17 cellular contexts compared by ENCODE assay signal in genomic region chr7:151833691-151834090, GRCh38. TPM values are rescaled to one million over a fixed set of nuclear protein-coding genes. Genes with fewer than 3 reads are reported as not detected.
DNase-seq lines count a peak whose midpoint lies in the region; ATAC-seq and TF ChIP-seq lines count a peak whose summit lies in the region.
"Had no signal": no experiment of that assay in that cellular context is flagged by ENCODE, and none has a peak within 500 bp of the region (broad histone marks: within the 10 kb centered on the region; RNA-seq: fewer than 3 reads in every experiment).

No MANE protein-coding gene starts in this region.

- H3K9me3 Mint-ChIP-seq in activated T-helper 17 cell treated with anti-CD3 and anti-CD28 coated beads, Interleukin-2, amount 50 U/mL, for 72 hours = no peaks in the 10 kb centered on the region
- H3K9me3 Mint-ChIP-seq: CD4-positive, alpha-beta memory T cell had no signal

- no peak for TF ChIP-seq POLR2A in transverse colon (IDR thresholded peaks at IDR 0.05)

- H3K36me3 Mint-ChIP-seq in activated T-helper 17 cell treated with anti-CD3 and anti-CD28 coated beads, Interleukin-2, amount 50 U/mL, for 72 hours (ENCODE audit: low read depth) = no peaks in the 10 kb centered on the region

- no peaks in the 10 kb centered on the region for H3K27me3 Mint-ChIP-seq in activated T-helper 17 cell treated with anti-CD3 and anti-CD28 coated beads, Interleukin-2, amount 50 U/mL, for 72 hours
- H3K27me3 Mint-ChIP-seq: CD4-positive, alpha-beta memory T cell had no signal

- H3K27me3 ChIP-seq in neuronal stem cell (ENCODE audit: control insufficient read depth in 3 of 3, insufficient read depth in 3 of 3, low read depth in 1 of 3, low read length in 3 of 3) = peaks cover 0 to 19% (median 0%) of the 10 kb centered on the region in 3 experiments
- H3K27me3 ChIP-seq in transverse colon = no peaks in the 10 kb centered on the region

- H3K79me1 ChIP-seq in neuronal stem cell (ENCODE audit: low read depth, low read length) = no peaks in the 10 kb centered on the region

- no peaks in the 10 kb centered on the region for H3K36me3 ChIP-seq in neuronal stem cell (replicated peaks in 1 of 2; ENCODE audit: control insufficient read depth in 2 of 2, insufficient read depth in 2 of 2, low read length in 2 of 2)
- no peaks in the 10 kb centered on the region for H3K36me3 ChIP-seq in transverse colon

- no peak overlapping the region for H4K91ac ChIP-seq in neuronal stem cell (ENCODE audit: low read depth, low read length, poor library complexity)

- DNase-seq in NCI-H2081 (lab: John Stamatoyannopoulos, UW) (peak; percentile 27 to 59), NCI-H2081 treated with DMSO at 0.1 percent for 48 hours (lab: John Stamatoyannopoulos, UW) (no peak), NCI-H524 treated with DMSO at 0.1 percent for 48 hours (lab: John Stamatoyannopoulos, UW) (peak; percentile 16), neuronal stem cell (ENCODE audit: low spot score) (no peak), transverse colon (no peak)
- DNase-seq: 8988T, DMS79 treated with DMSO at 0.1 percent for 48 hours, Karpas-422, MM.1S, NCI-H1105 treated with DMSO at 0.1 percent for 48 hours, NCI-H1694 treated with DMSO at 0.1 percent for 48 hours, NCI-H774, PC-9 had no signal

- H2BK12ac ChIP-seq in neuronal stem cell (ENCODE audit: low read length) = no peak overlapping the region

- no peak for TF ChIP-seq EP300 in transverse colon (IDR thresholded peaks at IDR 0.05; ENCODE audit: low read depth)

- H2AK5ac ChIP-seq in neuronal stem cell (ENCODE audit: low read depth, low read length) = peak overlapping the region; percentile 38

- peak overlapping the region; percentile 51 for H3K27ac Mint-ChIP-seq in activated T-helper 17 cell treated with anti-CD3 and anti-CD28 coated beads, Interleukin-2, amount 50 U/mL, for 72 hours

- H3K9me3 ChIP-seq in neuronal stem cell (replicated peaks in 1 of 2; ENCODE audit: control insufficient read depth in 2 of 2, insufficient read depth in 1 of 2, low read depth in 1 of 2, low read length in 2 of 2) (peaks cover 0 to 2% of the 10 kb centered on the region in 2 donors), transverse colon (no peaks in the 10 kb centered on the region)

- intact Hi-C loops in transverse colon (cut with DNase I; ENCODE audit: low total_unique reads) = no loop called here

- H3K4me3 ChIP-seq in neuronal stem cell (ENCODE audit: low read length in 2 of 2) = no peak overlapping the region
- no peak overlapping the region for H3K4me3 ChIP-seq in transverse colon
- H3K4me3 ChIP-seq: PC-9 had no signal

- no peak overlapping the region for H2AFZ ChIP-seq in neuronal stem cell (ENCODE audit: low read length)
- H2AFZ ChIP-seq: PC-9 had no signal

- H3K18ac ChIP-seq in neuronal stem cell (ENCODE audit: low read length) = no peak overlapping the region

- no peak overlapping the region for H3K9ac ChIP-seq in neuronal stem cell (ENCODE audit: low read depth, low read length, poor library complexity)

- in situ Hi-C loops in transverse colon (cut with MboI; ENCODE audit: low pct_ligation_motif_present in 1 of 4, low pct_unique_long_range_greater_than_20kb in 1 of 4, low sequenced_read_pairs in 3 of 4) = no loop called here

- no peak overlapping the region for H3K4ac ChIP-seq in neuronal stem cell (ENCODE audit: low read length)

- H3K4me1 ChIP-seq in neuronal stem cell (ENCODE audit: control insufficient read depth in 2 of 2, insufficient read depth in 1 of 2, low read depth in 1 of 2, low read length in 2 of 2) (peaks cover 0 to 12% of the 10 kb centered on the region in 2 donors), transverse colon (peaks cover 0 to 4% (median 0%) of the 10 kb centered on the region in 4 donors)

- no peak for ATAC-seq in activated T-helper 17 cell treated with anti-CD3 and anti-CD28 coated beads, Interleukin-2, amount 50 U/mL, for 72 hours (replicated peaks)
- no peak for ATAC-seq in HG03565 (IDR thresholded peaks at IDR 0.05; ENCODE audit: unreplicated experiment)
- ATAC-seq in HG03342 (IDR thresholded peaks at IDR 0.05; ENCODE audit: unreplicated experiment) = no peak

- H3K4me1 Mint-ChIP-seq in activated T-helper 17 cell treated with anti-CD3 and anti-CD28 coated beads, Interleukin-2, amount 50 U/mL, for 72 hours = peaks cover 16% of the 10 kb centered on the region

- H3K14ac ChIP-seq in neuronal stem cell (ENCODE audit: low read length) = no peak overlapping the region

- no peak overlapping the region for H2BK15ac ChIP-seq in neuronal stem cell (ENCODE audit: low read length)

- peak overlapping the region; percentile 27 for H3K4me3 Mint-ChIP-seq in activated T-helper 17 cell treated with anti-CD3 and anti-CD28 coated beads, Interleukin-2, amount 50 U/mL, for 72 hours

- no peak overlapping the region for H3K27ac ChIP-seq in neuronal stem cell (replicated peaks; ENCODE audit: low read length)
- no peak overlapping the region for H3K27ac ChIP-seq in transverse colon
- H3K27ac ChIP-seq: PC-9 had no signal

- no CpG with 5 or more reads among the region's 7 CpGs for WGBS in neuronal stem cell (ENCODE audit: extremely low coverage in 2 of 2, insufficient read length in 2 of 2, insufficient replicate concordance in 1 of 2), 2 donors
- 40 to 89% methylated on average over 1 to 7 of the region's 7 CpGs for WGBS in transverse colon (ENCODE audit: low coverage in 1 of 2), 2 donors

- no peak overlapping the region for H3K4me2 ChIP-seq in neuronal stem cell (ENCODE audit: insufficient read depth, low read length, poor library complexity, severe bottlenecking)
- H3K4me2 ChIP-seq: PC-9 had no signal

- H4K8ac ChIP-seq in neuronal stem cell (ENCODE audit: low read depth, low read length) = no peak overlapping the region

- peak overlapping the region; percentile 62 for H2BK5ac ChIP-seq in neuronal stem cell (ENCODE audit: low read length)

- H3K23ac ChIP-seq in neuronal stem cell (ENCODE audit: low read depth, low read length, poor library complexity) = no peak overlapping the region

- TF ChIP-seq CTCF in transverse colon (IDR thresholded peaks at IDR 0.05) = no peak

- no peak overlapping the region for H2BK120ac ChIP-seq in neuronal stem cell (ENCODE audit: low read depth, low read length)

RNA-seq across cellular contexts. Expression of gene PRKAG2, which starts 43.2 kb away (rescaled TPM):
- total RNA-seq in activated T-helper 17 cell treated with anti-CD3 and anti-CD28 coated beads, Interleukin-2, amount 50 U/mL, for 72 hours = 10 to 100 TPM; 21.6 to 31.7 TPM
- 23.4 TPM for polyA plus RNA-seq in neuronal stem cell (2013, experiment 1 of 2)
- 21.8 TPM for polyA plus RNA-seq in neuronal stem cell (2013, experiment 2 of 2)
- 10 to 100 TPM; 25.1 to 57.8 (median 46.7) TPM for total RNA-seq in transverse colon

Comparison
In these comparisons a context has a peak if more than half of its experiments do, and no peak if none do; other contexts are left out.
1. DNase-seq: peak in NCI-H2081 (2 of 2) and NCI-H524 treated with DMSO at 0.1 percent for 48 hours (single experiment); none in NCI-H2081 treated with DMSO at 0.1 percent for 48 hours (single experiment), neuronal stem cell (single experiment) and transverse colon (single experiment).